Comparison of ENCODE assay signal across 1 cellular context in genomic region chr1:22976461-22977243, GRCh38.
TF ChIP-seq lines count a peak whose summit lies in the region.

No MANE protein-coding gene starts in this region.

TF ChIP-seq in SK-N-SH, 30 proteins besides CTCF, POLR2A, EP300 and RAD21 (continued from another document):
- TF ChIP-seq PBX3 (IDR thresholded peaks at IDR 0.05), result no peak
- TF ChIP-seq MAX (IDR thresholded peaks at IDR 0.05; ENCODE audit: low read depth), result 0 out of 2 replicates have a peak, but pooled peaks have one; percentile 27
- no peak; the same call in 1 of the 2 replicates for TF ChIP-seq TAF1 (IDR thresholded peaks at IDR 0.05; ENCODE audit: borderline replicate concordance, low read depth, low read length)
- TF ChIP-seq NRF1 (IDR thresholded peaks at IDR 0.05; ENCODE audit: low read depth, low read length), result peak; percentile 21; the same call in 1 of the 2 replicates
- TF ChIP-seq TCF12 (IDR thresholded peaks at IDR 0.05), result no peak
- no peak for TF ChIP-seq ELF1 (IDR thresholded peaks at IDR 0.05)
- no peak for TF ChIP-seq JUND (IDR thresholded peaks at IDR 0.05)
- TF ChIP-seq RCOR1 (IDR thresholded peaks at IDR 0.05; ENCODE audit: low read length), result no peak
- no peak for TF ChIP-seq FOXJ3 (CRISPR knock-in tag; IDR thresholded peaks at IDR 0.05)
- TF ChIP-seq RXRA (IDR thresholded peaks at IDR 0.05; ENCODE audit: borderline replicate concordance, low read depth), result no peak
